In genomic region chr19:12880551-12881171, GRCh38 we compare ENCODE assay signal across 8 cellular contexts. TPM values are rescaled to one million over a fixed set of nuclear protein-coding genes. Genes with fewer than 3 reads are reported as not detected.
DNase-seq lines count a peak whose midpoint lies in the region; ATAC-seq, FAIRE-seq and TF ChIP-seq lines count a peak whose summit lies in the region.

No MANE protein-coding gene starts in this region.

- H3K9me3 ChIP-seq in Loucy (ENCODE audit: insufficient read depth, low read depth, low read length) (peaks cover 5% of the 10 kb centered on the region; the same call in 1 of the 2 replicates), kidney (ENCODE audit: control insufficient read depth in 1 of 2, low read length in 2 of 2) (no peaks in the 10 kb centered on the region)

- intact Hi-C loops in kidney (cut with DNase I) = no loop called here

- no peaks in the 10 kb centered on the region for H3K9me2 ChIP-seq in Loucy (replicated peaks; ENCODE audit: low read depth, low read length)

- peaks cover 0 to 8% of the 10 kb centered on the region in 2 donors for H3K9me3 Mint-ChIP-seq in stimulated activated naive CD8-positive, alpha-beta T cell treated with anti-CD3 and anti-CD28 coated beads, Interleukin-15, amount 100 ng/mL, for 72 hours

- no peak for FAIRE-seq in kidney (lab: Jason Lieb, UNC)

- H3K36me3 ChIP-seq in Loucy (ENCODE audit: insufficient read depth, low read length) (no peaks in the 10 kb centered on the region), kidney (ENCODE audit: control insufficient read depth in 1 of 2, insufficient read depth in 2 of 2, low read length in 2 of 2) (peaks cover 6 to 7% of the 10 kb centered on the region in 2 donors)

- peak overlapping the region; percentile 85 for H2AFZ ChIP-seq in Loucy (ENCODE audit: low read length)

- peak overlapping the region; percentile 91 to 92 for H3K4me3 Mint-ChIP-seq in stimulated activated naive CD8-positive, alpha-beta T cell treated with anti-CD3 and anti-CD28 coated beads, Interleukin-15, amount 100 ng/mL, for 72 hours

- H3K4me3 ChIP-seq in Loucy (ENCODE audit: low read length, poor library complexity, severe bottlenecking) (peak overlapping the region; percentile 94), kidney (ENCODE audit: low read length in 2 of 2) (peak overlapping the region; percentile 68 to 81)

- no peaks in the 10 kb centered on the region for H3K27me3 ChIP-seq in Loucy (ENCODE audit: insufficient read depth, low read length, poor library complexity, severe bottlenecking)

- peaks cover 13% of the 10 kb centered on the region; the same call in 1 of the 2 replicates for H3K79me2 ChIP-seq in Loucy (ENCODE audit: insufficient read depth, low read length)

- H3K27ac Mint-ChIP-seq in stimulated activated naive CD8-positive, alpha-beta T cell treated with anti-CD3 and anti-CD28 coated beads, Interleukin-15, amount 100 ng/mL, for 72 hours = peak overlapping the region; percentile 72

- peak overlapping the region; percentile 84 for H3K9ac ChIP-seq in Loucy (ENCODE audit: low read depth, low read length, poor library complexity, severe bottlenecking)
- peak overlapping the region; percentile 77 for H3K9ac ChIP-seq in kidney (ENCODE audit: low read length in 2 of 2)

- peak overlapping the region; percentile 83 for H3K4me2 ChIP-seq in Loucy (ENCODE audit: low read depth, low read length, poor library complexity, severe bottlenecking)

- no peaks in the 10 kb centered on the region for H3F3A ChIP-seq in Loucy (ENCODE audit: low read depth)

- H3K4me1 Mint-ChIP-seq in stimulated activated naive CD8-positive, alpha-beta T cell treated with anti-CD3 and anti-CD28 coated beads, Interleukin-15, amount 100 ng/mL, for 72 hours = peaks cover 45% of the 10 kb centered on the region

- in situ Hi-C loops in T47D (cut with HindIII; ENCODE audit: low pct_unique_long_range_greater_than_20kb, low sequenced_read_pairs) = no loop called here

- H4K20me1 ChIP-seq in Loucy (ENCODE audit: insufficient read depth, low read length, poor library complexity, severe bottlenecking) = no peaks in the 10 kb centered on the region

- no peaks in the 10 kb centered on the region for H3K27me3 Mint-ChIP-seq in stimulated activated naive CD8-positive, alpha-beta T cell treated with anti-CD3 and anti-CD28 coated beads, Interleukin-15, amount 100 ng/mL, for 72 hours

- TF ChIP-seq CTCF in C4-2B (conservative IDR thresholded peaks at IDR 0.05) = no peak
- TF ChIP-seq CTCF in Loucy (conservative IDR thresholded peaks at IDR 0.05; ENCODE audit: low read length) = no peak
- TF ChIP-seq CTCF in kidney (IDR thresholded peaks at IDR 0.05; ENCODE audit: borderline replicate concordance, extremely low read depth, insufficient read depth) = no peak

- H3K4me1 ChIP-seq in Loucy (ENCODE audit: insufficient read depth, low read length, poor library complexity, severe bottlenecking) (peaks cover 12% of the 10 kb centered on the region), kidney (ENCODE audit: control insufficient read depth in 1 of 2, insufficient read depth in 1 of 2, low read depth in 1 of 2, low read length in 2 of 2) (peaks cover 0 to 2% of the 10 kb centered on the region in 2 donors)

- peak overlapping the region; percentile 85 for H3K27ac ChIP-seq in C4-2B
- H3K27ac ChIP-seq in kidney (ENCODE audit: low read depth in 2 of 2, low read length in 2 of 2) = peak overlapping the region; percentile 12 to 69

- peak; percentile 19 for ATAC-seq in GM19463 (IDR thresholded peaks at IDR 0.05; ENCODE audit: unreplicated experiment)
- ATAC-seq in stimulated activated naive CD8-positive, alpha-beta T cell treated with anti-CD3 and anti-CD28 coated beads, Interleukin-15, amount 100 ng/mL, for 72 hours = peak; percentile 0

- DNase-seq in T47D (ENCODE audit: low read depth in 1 of 2, low spot score in 1 of 2) = peak; percentile 55 to 62
- peak; percentile 81 for DNase-seq in kidney
- DNase-seq in stimulated activated naive CD8-positive, alpha-beta T cell treated with anti-CD3 and anti-CD28 coated beads, Interleukin-15, amount 100 ng/mL, for 72 hours = no peak
- no peak for DNase-seq in NCI-H1092 (lab: John Stamatoyannopoulos, UW)
- no peak for DNase-seq in mucosa of gallbladder (ENCODE audit: low spot score)

RNA-seq across cellular contexts. Expression of gene DNASE2, which starts 0.6 kb away (rescaled TPM):
- 34.7 TPM for total RNA-seq in kidney
- polyA plus RNA-seq in kidney (ENCODE audit: insufficient read depth, low read depth, low replicate concordance) = 50.9 TPM
- 48.7 TPM for total RNA-seq in mucosa of gallbladder

RNA-seq across cellular contexts. Expression of gene KLF1, which starts 6.3 kb away (rescaled TPM):
- not detected for total RNA-seq in kidney
- not detected for polyA plus RNA-seq in kidney (ENCODE audit: insufficient read depth, low read depth, low replicate concordance)
- not detected for total RNA-seq in mucosa of gallbladder

RNA-seq across cellular contexts. Expression of gene GCDH, which starts 10.3 kb away (rescaled TPM):
- total RNA-seq in kidney = 21.9 TPM
- polyA plus RNA-seq in kidney (ENCODE audit: insufficient read depth, low read depth, low replicate concordance) = 45.6 TPM
- total RNA-seq in mucosa of gallbladder = 33.7 TPM

RNA-seq across cellular contexts. Expression of gene SYCE2, which starts 38.4 kb away (rescaled TPM):
- total RNA-seq in kidney (not detected), mucosa of gallbladder (not detected)
- polyA plus RNA-seq in kidney (ENCODE audit: insufficient read depth, low read depth, low replicate concordance) = not detected

RNA-seq across cellular contexts. Expression of gene MAST1, which starts 42.3 kb away (rescaled TPM):
- total RNA-seq in kidney = 0.35 TPM
- polyA plus RNA-seq in kidney (ENCODE audit: insufficient read depth, low read depth, low replicate concordance) = 0.39 TPM
- total RNA-seq in mucosa of gallbladder = 0.83 TPM

Comparison
In these comparisons a context has a peak if more than half of its experiments do, and no peak if none do; other contexts are left out.
1. DNase-seq: peak in T47D (2 of 2) and kidney (single experiment); none in stimulated activated naive CD8-positive, alpha-beta T cell treated with anti-CD3 and anti-CD28 coated beads, Interleukin-15, amount 100 ng/mL, for 72 hours (0 of 2), NCI-H1092 (single experiment) and mucosa of gallbladder (single experiment).